Comparison of ENCODE assay signal across 10 cellular contexts in the genomic region with DNA sequence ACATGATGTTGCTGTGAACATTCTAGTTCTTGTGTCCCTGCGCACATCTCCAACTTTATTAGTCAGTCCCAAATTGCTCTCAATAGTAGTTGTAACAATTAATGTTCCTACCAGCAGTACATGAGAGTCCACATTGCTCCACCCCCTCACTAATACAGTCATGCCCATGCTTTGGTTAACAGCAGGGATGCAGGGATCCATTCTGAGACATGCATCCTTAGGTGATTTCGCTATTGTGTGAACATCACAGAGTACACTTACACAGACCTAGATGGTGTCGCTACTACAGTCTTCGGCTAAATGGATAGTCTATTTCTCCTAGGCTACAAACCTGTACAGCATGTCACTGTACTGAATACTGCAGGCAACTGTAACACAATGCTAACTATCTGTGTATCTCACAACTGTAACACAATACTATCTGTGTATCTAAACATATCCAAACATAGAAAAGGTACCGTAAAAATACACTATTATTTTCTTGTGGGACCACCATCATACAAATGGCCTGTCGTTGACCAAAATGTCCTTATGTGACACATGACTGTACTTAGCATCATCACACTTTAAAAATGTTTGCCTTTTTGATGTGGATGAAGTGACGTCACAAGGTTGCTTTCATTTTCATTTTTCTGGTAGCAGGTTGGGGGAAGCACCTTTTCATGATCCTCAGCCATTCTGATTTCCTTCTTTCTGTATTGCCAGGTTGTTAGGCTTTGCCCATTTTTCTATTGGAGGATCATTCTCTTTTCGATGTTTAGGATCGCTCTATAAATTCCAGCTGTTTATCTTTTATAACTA.
A peak's percentile ranks its signal among the peaks of the same experiment; 100 is the strongest.
DNase-seq lines count a peak whose midpoint lies in the region; ATAC-seq lines count a peak whose summit lies in the region.
"Had no signal": no experiment of that assay in that cellular context is flagged by ENCODE, and none has a peak within 500 bp of the region (broad histone marks: within the 10 kb centered on the region; RNA-seq: fewer than 3 reads in every experiment).

No MANE protein-coding gene starts in this region.

- no peaks in the 10 kb centered on the region for H3K27me3 Mint-ChIP-seq in activated naive CD4-positive, alpha-beta T cell treated with anti-CD3 and anti-CD28 coated beads, Interleukin-2, amount 50 U/mL, for 24 hours
- H3K27me3 Mint-ChIP-seq in T-helper 2 cell treated with Interferon-gamma antibody and Interleukin-4, amounts not matched to agents 5 μg/mL and 100 μg/mL, for 36 hours (ENCODE audit: low read depth), result peaks cover 2% of the 10 kb centered on the region

- H3K36me3 ChIP-seq in trophoblast cell (ENCODE audit: control insufficient read depth in 1 of 2, insufficient read depth in 2 of 2, low read length in 2 of 2), result no peaks in the 10 kb centered on the region

- H3K9me3 Mint-ChIP-seq in activated naive CD4-positive, alpha-beta T cell treated with anti-CD3 and anti-CD28 coated beads, Interleukin-2, amount 50 U/mL, for 24 hours, result no peaks in the 10 kb centered on the region
- no peaks in the 10 kb centered on the region for H3K9me3 Mint-ChIP-seq in T-helper 2 cell treated with Interferon-gamma antibody and Interleukin-4, amounts not matched to agents 5 μg/mL and 100 μg/mL, for 36 hours
- H3K9me3 Mint-ChIP-seq: neural crest cell had no signal

- H3K79me1 ChIP-seq in trophoblast cell (ENCODE audit: low read length), result no peaks in the 10 kb centered on the region

- no peak overlapping the region for H2BK5ac ChIP-seq in trophoblast cell (ENCODE audit: low read depth, low read length, poor library complexity)

- no peaks in the 10 kb centered on the region for H3K79me2 ChIP-seq in trophoblast cell (ENCODE audit: control insufficient read depth, insufficient read depth, low read length, poor library complexity)

- H2AFZ ChIP-seq in trophoblast cell (ENCODE audit: insufficient read depth, low read length, poor library complexity), result no peak overlapping the region

- no peak overlapping the region for H3K27ac ChIP-seq in trophoblast cell (ENCODE audit: low read depth, low read length)

- no peak overlapping the region for H3K18ac ChIP-seq in trophoblast cell (ENCODE audit: low read length)

- H3K23ac ChIP-seq in trophoblast cell (ENCODE audit: low read length), result peak overlapping the region; percentile 8

- WGBS in trophoblast cell (ENCODE audit: extremely low coverage, insufficient coverage, insufficient read length), result no CpG with 5 or more reads among the region's 9 CpGs

- H3K27me3 ChIP-seq in trophoblast cell (ENCODE audit: insufficient read depth, low read length), result no peaks in the 10 kb centered on the region

- no peak overlapping the region for H3K4me3 Mint-ChIP-seq in activated naive CD4-positive, alpha-beta T cell treated with anti-CD3 and anti-CD28 coated beads, Interleukin-2, amount 50 U/mL, for 24 hours
- no peak overlapping the region for H3K4me3 Mint-ChIP-seq in T-helper 2 cell treated with Interferon-gamma antibody and Interleukin-4, amounts not matched to agents 5 μg/mL and 100 μg/mL, for 36 hours
- H3K4me3 Mint-ChIP-seq: neural crest cell had no signal

- no peak overlapping the region for H2BK120ac ChIP-seq in trophoblast cell (ENCODE audit: insufficient read depth, low read length, poor library complexity)

- H3K4me2 ChIP-seq in trophoblast cell (ENCODE audit: low read length), result no peak overlapping the region

- H4K12ac ChIP-seq in trophoblast cell (ENCODE audit: low read depth, low read length), result no peak overlapping the region

- no peak overlapping the region for H3K9ac ChIP-seq in trophoblast cell (ENCODE audit: low read length)

- no peaks in the 10 kb centered on the region for H3K36me3 Mint-ChIP-seq in activated naive CD4-positive, alpha-beta T cell treated with anti-CD3 and anti-CD28 coated beads, Interleukin-2, amount 50 U/mL, for 24 hours
- no peaks in the 10 kb centered on the region for H3K36me3 Mint-ChIP-seq in T-helper 2 cell treated with Interferon-gamma antibody and Interleukin-4, amounts not matched to agents 5 μg/mL and 100 μg/mL, for 36 hours (ENCODE audit: low read depth)

- H2AK5ac ChIP-seq in trophoblast cell (ENCODE audit: low read length), result no peak overlapping the region

- H4K91ac ChIP-seq in trophoblast cell (ENCODE audit: low read depth, low read length), result no peak overlapping the region

- no peak overlapping the region for H3K14ac ChIP-seq in trophoblast cell (ENCODE audit: low read length)

- DNase-seq in activated naive CD4-positive, alpha-beta T cell treated with Interleukin-2 at 50 U/mL for 16 hours, result no peak
- DNase-seq in T-helper 2 cell treated with Interferon-gamma antibody and Interleukin-4, amounts not matched to agents 5 μg/mL and 100 μg/mL, for 36 hours (ENCODE audit: low spot score), result peak; percentile 39
- DNase-seq in trophoblast cell, result peak in 1 of 2 donors; percentile 14
- DNase-seq in HCEC 1CT, result no peak
- no peak for DNase-seq in NCI-H345 treated with DMSO at 0.1 percent for 48 hours (lab: John Stamatoyannopoulos, UW; ENCODE audit: unreplicated experiment)
- DNase-seq in NCI-H510A (lab: John Stamatoyannopoulos, UW), result no peak

- H2BK12ac ChIP-seq in trophoblast cell (ENCODE audit: low read length), result no peak overlapping the region

- H4K8ac ChIP-seq in trophoblast cell (ENCODE audit: low read depth, low read length), result no peak overlapping the region

- peak overlapping the region; percentile 84 for H3K27ac Mint-ChIP-seq in activated naive CD4-positive, alpha-beta T cell treated with anti-CD3 and anti-CD28 coated beads, Interleukin-2, amount 50 U/mL, for 24 hours
- H3K27ac Mint-ChIP-seq in T-helper 2 cell treated with Interferon-gamma antibody and Interleukin-4, amounts not matched to agents 5 μg/mL and 100 μg/mL, for 36 hours, result peak overlapping the region; percentile 32

- H3K4me3 ChIP-seq in trophoblast cell (ENCODE audit: low read depth, low read length), result no peak overlapping the region

- no peaks in the 10 kb centered on the region for H3K9me3 ChIP-seq in trophoblast cell (ENCODE audit: insufficient read depth, low read depth, low read length)

- peaks cover 20% of the 10 kb centered on the region for H3K4me1 Mint-ChIP-seq in activated naive CD4-positive, alpha-beta T cell treated with anti-CD3 and anti-CD28 coated beads, Interleukin-2, amount 50 U/mL, for 24 hours
- H3K4me1 Mint-ChIP-seq in T-helper 2 cell treated with Interferon-gamma antibody and Interleukin-4, amounts not matched to agents 5 μg/mL and 100 μg/mL, for 36 hours (ENCODE audit: low read depth), result peaks cover 18% of the 10 kb centered on the region

- no peak overlapping the region for H3K4ac ChIP-seq in trophoblast cell (ENCODE audit: low read depth, low read length)

- ATAC-seq in HG02798 (IDR thresholded peaks at IDR 0.05; ENCODE audit: poor library complexity, unreplicated experiment), result peak; percentile 57
- ATAC-seq: HCT116 had no signal

- no peaks in the 10 kb centered on the region for H3K4me1 ChIP-seq in trophoblast cell (ENCODE audit: control insufficient read depth in 1 of 2, insufficient read depth in 2 of 2, low read length in 2 of 2)
